19 cellular contexts compared by ENCODE assay signal in the genomic region with DNA sequence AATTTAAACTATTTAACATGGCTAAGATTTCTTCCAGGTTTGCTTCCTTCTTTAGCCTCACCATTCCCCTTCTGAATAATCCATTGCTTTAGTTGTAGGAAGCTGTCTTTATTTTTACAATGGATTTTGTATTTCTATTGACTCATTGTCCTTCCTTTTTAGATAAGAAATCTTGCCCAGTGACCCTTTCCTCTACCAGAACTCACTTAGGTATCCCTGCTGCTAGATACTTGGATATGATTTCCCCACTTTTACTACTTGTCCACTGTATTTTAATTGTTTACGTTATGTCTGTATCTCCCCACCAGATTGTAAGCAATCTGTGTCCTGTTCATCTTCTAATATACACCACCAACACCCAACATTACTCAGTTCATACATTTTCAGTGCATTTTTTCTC. TPM values are rescaled to one million over a fixed set of nuclear protein-coding genes. Genes with fewer than 3 reads are reported as not detected.
DNase-seq lines count a peak whose midpoint lies in the region; ATAC-seq, FAIRE-seq and TF ChIP-seq lines count a peak whose summit lies in the region.
"Had no signal": no experiment of that assay in that cellular context is flagged by ENCODE, and none has a peak within 500 bp of the region (broad histone marks: within the 10 kb centered on the region; RNA-seq: fewer than 3 reads in every experiment).

No MANE protein-coding gene starts in this region.

- no peaks in the 10 kb centered on the region for H4K20me1 ChIP-seq in DND-41 (ENCODE audit: insufficient read depth, low read length)
- H4K20me1 ChIP-seq: BLaER1 treated with 17β-estradiol and CSF1 and Interleukin-3, amounts not matched to agents 10 nM and 100 nM had no signal

- no peaks in the 10 kb centered on the region for H3K9me3 ChIP-seq in DND-41 (ENCODE audit: insufficient read depth, low read length, severe bottlenecking)
- H3K9me3 ChIP-seq in neuron (ENCODE audit: low read length) = no peaks in the 10 kb centered on the region
- H3K9me3 ChIP-seq in kidney (ENCODE audit: control insufficient read depth in 1 of 2, low read length in 2 of 2) = no peaks in the 10 kb centered on the region
- no peaks in the 10 kb centered on the region for H3K9me3 ChIP-seq in BE2C

- in situ Hi-C loops in brain microvascular endothelial cell (cut with HindIII; ENCODE audit: low pct_ligation_motif_present, low sequenced_read_pairs) = no loop called here

- DNase-seq in DND-41 = no peak
- no peak for DNase-seq in brain microvascular endothelial cell
- DNase-seq in fibroblast of villous mesenchyme (ENCODE audit: low read depth) = peak; percentile 41
- DNase-seq in kidney = no peak
- no peak for DNase-seq in GM10248 (ENCODE audit: extremely low spot score)
- DNase-seq in BE2C = no peak
- DNase-seq: 8988T; AML-193; CD4-positive, CD25-positive, alpha-beta regulatory T cell; DMS 273 treated with DMSO at 0.1 percent for 48 hours; H7 had no signal

- H3K4me3 ChIP-seq in DND-41 (ENCODE audit: low read depth in 1 of 2, low read length in 2 of 2) = no peak overlapping the region
- H3K4me3 ChIP-seq in brain microvascular endothelial cell (ENCODE audit: low read depth, low read length) = no peak overlapping the region
- H3K4me3 ChIP-seq in fibroblast of villous mesenchyme (ENCODE audit: low read depth, low read length) = no peak overlapping the region
- H3K4me3 ChIP-seq in neuron (ENCODE audit: low read length) = no peak overlapping the region
- H3K4me3 ChIP-seq in kidney (ENCODE audit: low read length in 2 of 2) = no peak overlapping the region
- H3K4me3 ChIP-seq in BE2C (ENCODE audit: low read depth, low read length) = no peak overlapping the region
- H3K4me3 ChIP-seq: BLaER1 treated with 17β-estradiol and CSF1 and Interleukin-3, amounts not matched to agents 10 nM and 100 nM; GM23338 had no signal

- FAIRE-seq in kidney (lab: Jason Lieb, UNC) = no peak
- FAIRE-seq: GM12892, HepG2, HTR-8/SVneo had no signal

- H3K4me1 ChIP-seq in DND-41 (ENCODE audit: insufficient read depth, low read length) (no peaks in the 10 kb centered on the region), neuron (ENCODE audit: insufficient read depth, low read length) (no peaks in the 10 kb centered on the region), kidney (ENCODE audit: control insufficient read depth in 1 of 2, insufficient read depth in 1 of 2, low read depth in 1 of 2, low read length in 2 of 2) (no peaks in the 10 kb centered on the region), BE2C (no peaks in the 10 kb centered on the region)
- H3K4me1 ChIP-seq: BLaER1 treated with 17β-estradiol and CSF1 and Interleukin-3, amounts not matched to agents 10 nM and 100 nM had no signal

- no peak overlapping the region for H3K9ac ChIP-seq in DND-41 (ENCODE audit: low read depth, low read length)
- no peak overlapping the region for H3K9ac ChIP-seq in kidney (ENCODE audit: low read length in 2 of 2)
- H3K9ac ChIP-seq: BLaER1 treated with 17β-estradiol and CSF1 and Interleukin-3, amounts not matched to agents 10 nM and 100 nM had no signal

- H3K36me3 ChIP-seq in DND-41 (ENCODE audit: insufficient read depth, low read length) = no peaks in the 10 kb centered on the region
- no peaks in the 10 kb centered on the region for H3K36me3 ChIP-seq in brain microvascular endothelial cell (replicated peaks)
- H3K36me3 ChIP-seq in neuron (ENCODE audit: insufficient read depth, low read length) = no peaks in the 10 kb centered on the region
- H3K36me3 ChIP-seq in kidney (ENCODE audit: control insufficient read depth in 1 of 2, insufficient read depth in 2 of 2, low read length in 2 of 2) = no peaks in the 10 kb centered on the region
- no peaks in the 10 kb centered on the region for H3K36me3 ChIP-seq in BE2C
- H3K36me3 ChIP-seq: BLaER1 treated with 17β-estradiol and CSF1 and Interleukin-3, amounts not matched to agents 10 nM and 100 nM had no signal

- CTCF ChIA-PET in GM10248 (lab: Yijun Ruan, JAX) = no interaction called here

- POLR2A ChIA-PET in GM10248 (lab: Yijun Ruan, JAX) = no interaction called here

- intact Hi-C loops in kidney (cut with DNase I) = no loop called here

- H3K27ac ChIP-seq in DND-41 (ENCODE audit: low read length) (no peak overlapping the region), brain microvascular endothelial cell (peak overlapping the region; percentile 6), kidney (ENCODE audit: low read depth in 2 of 2, low read length in 2 of 2) (no peak overlapping the region)
- H3K27ac ChIP-seq: BLaER1 treated with 17β-estradiol and CSF1 and Interleukin-3, amounts not matched to agents 10 nM and 100 nM had no signal

- H3K4me2 ChIP-seq in DND-41 (ENCODE audit: insufficient read depth, low read length) = no peak overlapping the region
- H3K4me2 ChIP-seq: BLaER1 treated with 17β-estradiol and CSF1 and Interleukin-3, amounts not matched to agents 10 nM and 100 nM; GM23338 had no signal

- no peak for TF ChIP-seq CTCF in DND-41 (IDR thresholded peaks at IDR 0.05; ENCODE audit: borderline replicate concordance, extremely low read depth, low read length, poor library complexity, severe bottlenecking)
- TF ChIP-seq CTCF in brain microvascular endothelial cell (IDR thresholded peaks at IDR 0.05; ENCODE audit: low read depth, low read length, missing control alignments) = no peak
- no peak for TF ChIP-seq CTCF in fibroblast of villous mesenchyme (IDR thresholded peaks at IDR 0.05; ENCODE audit: insufficient read depth, low read depth, low read length)
- TF ChIP-seq CTCF in kidney (IDR thresholded peaks at IDR 0.05; ENCODE audit: borderline replicate concordance, extremely low read depth, insufficient read depth) = no peak
- TF ChIP-seq CTCF in GM10248 (IDR thresholded peaks at IDR 0.05; ENCODE audit: control extremely low read depth, extremely low read depth, low read depth, missing control alignments) = no peak
- no peak for TF ChIP-seq CTCF in BE2C (IDR thresholded peaks at IDR 0.05; ENCODE audit: low read depth, low read length)

- H2AFZ ChIP-seq in DND-41 (ENCODE audit: low read depth, low read length) (0 out of 2 replicates have a peak overlapping the region, but pooled peaks have one; percentile 40), neuron (ENCODE audit: low read depth, low read length) (peak overlapping the region; percentile 2)
- H2AFZ ChIP-seq: GM23338 had no signal

- ATAC-seq in DND-41 (ENCODE audit: insufficient read depth, low read depth) (no peak), HG02884 (IDR thresholded peaks at IDR 0.05; ENCODE audit: unreplicated experiment) (no peak)
- ATAC-seq: GM23338, HepG2 had no signal

- H3K79me2 ChIP-seq in DND-41 (ENCODE audit: insufficient read depth, low read length) = no peaks in the 10 kb centered on the region

- H3K27me3 ChIP-seq in DND-41 (ENCODE audit: insufficient read depth, low read length, poor library complexity) (no peaks in the 10 kb centered on the region), brain microvascular endothelial cell (replicated peaks) (no peaks in the 10 kb centered on the region), neuron (ENCODE audit: insufficient read depth, low read length) (no peaks in the 10 kb centered on the region), BE2C (no peaks in the 10 kb centered on the region)
- H3K27me3 ChIP-seq: BLaER1 treated with 17β-estradiol and CSF1 and Interleukin-3, amounts not matched to agents 10 nM and 100 nM had no signal

RNA-seq across cellular contexts. Expression of a gene that starts 47.7 kb away (rescaled TPM):
- total RNA-seq in fibroblast of villous mesenchyme (28.3 and 39.3 TPM in 2 replicates), kidney (32.9 TPM)
- 9.8 TPM for polyA plus RNA-seq in kidney (ENCODE audit: insufficient read depth, low read depth, low replicate concordance)
- polyA plus RNA-seq in BE2C (2012; ENCODE audit: insufficient read depth, insufficient read length, low read depth) = not detected
- total RNA-seq: G401, HepG2 had no signal
